ENCODE assay signal across 8 cellular contexts in genomic region chr19:38734176-38734425, GRCh38. TPM values are rescaled to one million over a fixed set of nuclear protein-coding genes. Genes with fewer than 3 reads are reported as not detected.
DNase-seq lines count a peak whose midpoint lies in the region; ATAC-seq and TF ChIP-seq lines count a peak whose summit lies in the region.

No MANE protein-coding gene starts in this region.

- no peak for TF ChIP-seq CTCF in GM10266 (IDR thresholded peaks at IDR 0.05; ENCODE audit: control insufficient read depth, insufficient read depth, low read depth, missing control alignments)

- CTCF ChIA-PET in T-cell (lab: Charles Lee): interaction anchor here in 1 of 2 donors (2.8 kb wide), 1 partner anchor 196 kb away, joined by 9 read pairs; the partner anchor contains the start of genes MRPS12 and SARS2

- POLR2A ChIA-PET in T-cell (lab: Charles Lee): no interaction called here

- no peaks in the 10 kb centered on the region for H3K9me3 Mint-ChIP-seq in T-helper 1 cell treated with Interleukin-12 subunit alpha and Interleukin-12 subunit beta and Interleukin-4 antibody, amounts not matched to agents 30 μg/mL and 1 μg/mL, for 36 hours
- H3K9me3 Mint-ChIP-seq in T-cell (no peaks in the 10 kb centered on the region), immature natural killer cell (peaks cover 0 to 2% (median 0%) of the 10 kb centered on the region in 6 donors)

- peaks cover 25% of the 10 kb centered on the region for H3K4me1 Mint-ChIP-seq in T-helper 1 cell treated with Interleukin-12 subunit alpha and Interleukin-12 subunit beta and Interleukin-4 antibody, amounts not matched to agents 30 μg/mL and 1 μg/mL, for 36 hours (ENCODE audit: low read depth)
- H3K4me1 Mint-ChIP-seq in T-cell (peaks cover 43 to 62% (median 51%) of the 10 kb centered on the region in 3 donors), immature natural killer cell (peaks cover 67 to 70% of the 10 kb centered on the region in 2 donors)

- H3K4me3 Mint-ChIP-seq in T-helper 1 cell treated with Interleukin-12 subunit alpha and Interleukin-12 subunit beta and Interleukin-4 antibody, amounts not matched to agents 30 μg/mL and 1 μg/mL, for 36 hours: peak overlapping the region; percentile 74
- H3K4me3 Mint-ChIP-seq in T-cell: peak overlapping the region; percentile 59 to 65 (median 61)
- peak overlapping the region; percentile 82 to 93 (median 88) for H3K4me3 Mint-ChIP-seq in immature natural killer cell

- H3K27ac Mint-ChIP-seq in T-helper 1 cell treated with Interleukin-12 subunit alpha and Interleukin-12 subunit beta and Interleukin-4 antibody, amounts not matched to agents 30 μg/mL and 1 μg/mL, for 36 hours: peak overlapping the region; percentile 85
- H3K27ac Mint-ChIP-seq in T-cell: peak overlapping the region; percentile 88 to 90
- peak overlapping the region; percentile 86 to 95 (median 94) for H3K27ac Mint-ChIP-seq in immature natural killer cell

- DNase-seq in T-helper 1 cell (no peak), T-cell (no peak), immature natural killer cell (no peak), substantia nigra (lab: John Stamatoyannopoulos, UW) (no peak), GM10266 (ENCODE audit: extremely low spot score) (no peak)
- no peak for DNase-seq in activated effector memory CD4-positive, alpha-beta T cell treated with anti-CD3 and anti-CD28 coated beads, Interleukin-2, amount 50 U/mL, for 16 hours

- peak overlapping the region; percentile 38 for H3K27ac ChIP-seq in substantia nigra (ENCODE audit: low read depth, low read length, poor library complexity, severe bottlenecking)

- ATAC-seq in T-cell (replicated peaks in 1 of 4): peak in 1 of 4 experiments; percentile 11
- no peak for ATAC-seq in HG02763 (IDR thresholded peaks at IDR 0.05; ENCODE audit: unreplicated experiment)

- peaks cover 11% of the 10 kb centered on the region for H3K27me3 Mint-ChIP-seq in T-helper 1 cell treated with Interleukin-12 subunit alpha and Interleukin-12 subunit beta and Interleukin-4 antibody, amounts not matched to agents 30 μg/mL and 1 μg/mL, for 36 hours (ENCODE audit: low read depth)
- H3K27me3 Mint-ChIP-seq in T-cell: no peaks in the 10 kb centered on the region
- peaks cover 15 to 41% (median 22%) of the 10 kb centered on the region in 3 donors for H3K27me3 Mint-ChIP-seq in immature natural killer cell (ENCODE audit: low read depth in 3 of 3)

- H3K36me3 Mint-ChIP-seq in T-helper 1 cell treated with Interleukin-12 subunit alpha and Interleukin-12 subunit beta and Interleukin-4 antibody, amounts not matched to agents 30 μg/mL and 1 μg/mL, for 36 hours (ENCODE audit: low read depth): peaks cover 19% of the 10 kb centered on the region
- H3K36me3 Mint-ChIP-seq in T-cell: peaks cover 6% of the 10 kb centered on the region
- peaks cover 4 to 10% (median 4%) of the 10 kb centered on the region in 3 donors for H3K36me3 Mint-ChIP-seq in immature natural killer cell

RNA-seq across cellular contexts. Expression of gene CAPN12, which starts 10.2 kb away (rescaled TPM):
- total RNA-seq in T-cell: 10 to 100 TPM in 2 of 5 donors, 1 to 10 TPM in 3; 2.5 to 13.8 (median 8.8) TPM
- 10 to 100 TPM; 25.7 to 72.8 (median 55.1) TPM for polyA plus RNA-seq in immature natural killer cell

RNA-seq across cellular contexts. Expression of gene LGALS7, which starts 39.2 kb away (rescaled TPM):
- total RNA-seq in T-cell: not detected
- polyA plus RNA-seq in immature natural killer cell: not detected

RNA-seq across cellular contexts. Expression of gene LGALS7B, which starts 54.9 kb away (rescaled TPM):
- total RNA-seq in T-cell: not detected
- not detected for polyA plus RNA-seq in immature natural killer cell
